ENCODE assay signal across 8 cellular contexts in genomic region chr1:161439280-161440232, GRCh38.
DNase-seq lines count a peak whose midpoint lies in the region; ATAC-seq, FAIRE-seq and TF ChIP-seq lines count a peak whose summit lies in the region.

No MANE protein-coding gene starts in this region.

- H3K27me3 ChIP-seq in iPS DF 6.9 (ENCODE audit: control insufficient read depth, insufficient read depth, low read length), result peaks cover 11% of the 10 kb centered on the region; the same call in 1 of the 2 replicates

- no peak for ATAC-seq in GM21528 (IDR thresholded peaks at IDR 0.05; ENCODE audit: low FRiP score, unreplicated experiment)

- no peaks in the 10 kb centered on the region for H3K36me3 ChIP-seq in HEK293 (ENCODE audit: control insufficient read depth in 2 of 2, insufficient read depth in 1 of 2, low read length in 2 of 2)
- H3K36me3 ChIP-seq in iPS DF 6.9 (ENCODE audit: control insufficient read depth, insufficient read depth, low read length), result no peaks in the 10 kb centered on the region

- TF ChIP-seq CTCF in 22Rv1 (IDR thresholded peaks at IDR 0.05), result no peak
- TF ChIP-seq CTCF in HEK293 (tag by site-specific recombination; IDR thresholded peaks at IDR 0.05), result no peak

- FAIRE-seq in HTR-8/SVneo (lab: Jason Lieb, UNC), result no peak

- in situ Hi-C loops in ACHN (cut with HindIII; ENCODE audit: low pct_ligation_motif_present, low pct_unique_long_range_greater_than_20kb, low sequenced_read_pairs), result no loop called here

- no CpG with 5 or more reads among the region's 44 CpGs for WGBS in iPS DF 6.9 (ENCODE audit: insufficient coverage, insufficient read length)

- POLR2A ChIA-PET in HEK293 (lab: Yijun Ruan, JAX), result interaction anchor here (0.7 to 2.2 kb wide), 3 partner anchors 11 to 241 kb away, joined by 3 to 12 read pairs (median 3); partner anchors contain the start of gene ADAMTS4

- H3K4me3 ChIP-seq in HEK293 (ENCODE audit: low read depth, low read length), result peak overlapping the region; percentile 56
- H3K4me3 ChIP-seq in iPS DF 6.9 (ENCODE audit: low read length), result peak overlapping the region; percentile 89; the same call in 1 of the 2 replicates

- peak; percentile 76 for DNase-seq in activated CD8-positive, alpha-beta memory T cell treated with anti-CD3 and anti-CD28 coated beads, Interleukin-2, amount 50 U/mL, for 48 hours
- DNase-seq in iPS DF 6.9 (ENCODE audit: low read depth, low spot score), result no peak
- peak; percentile 50 for DNase-seq in stimulated activated CD4-positive, alpha-beta T cell treated with anti-CD3 and anti-CD28 coated beads, Interleukin-1b, Interleukin-23, amount 100 ng/mL, for 48 hours
- no peak for DNase-seq in HTR-8/SVneo (ENCODE audit: insufficient read length, low spot score)
- DNase-seq in ACHN, result no peak

- H3K27ac ChIP-seq in 22Rv1, result peak overlapping the region; percentile 60; the same call in 1 of the 2 replicates
- H3K27ac ChIP-seq in HEK293 (ENCODE audit: extremely low read depth, low read depth, low read length), result peak overlapping the region; percentile 96
- no peak overlapping the region for H3K27ac ChIP-seq in iPS DF 6.9 (ENCODE audit: low read length)

- H3K4me1 ChIP-seq in HEK293 (ENCODE audit: control insufficient read depth, insufficient read depth, low read length), result no peaks in the 10 kb centered on the region
- H3K4me1 ChIP-seq in iPS DF 6.9 (ENCODE audit: control insufficient read depth, insufficient read depth, low read length), result peaks cover 4% of the 10 kb centered on the region; the same call in 1 of the 2 replicates

- CTCF ChIA-PET in HEK293 (lab: Yijun Ruan, JAX), result interaction anchor here (0.6 to 3.2 kb wide), 9 partner anchors 9 to 1065 kb away, joined by 3 to 20 read pairs (median 3); no protein-coding TSS in a partner anchor

- H3K9me3 ChIP-seq in HEK293 (ENCODE audit: control insufficient read depth, insufficient read depth, low read depth, low read length) (no peaks in the 10 kb centered on the region), iPS DF 6.9 (ENCODE audit: control insufficient read depth, insufficient read depth, low read length) (no peaks in the 10 kb centered on the region)

TF ChIP-seq in HEK293, 187 proteins besides CTCF, POLR2A, EP300 and RAD21:
- TF ChIP-seq ZNF426 (tag by site-specific recombination; IDR thresholded peaks at IDR 0.05) (no peak), ZNF560 (tag by site-specific recombination; IDR thresholded peaks at IDR 0.05; ENCODE audit: borderline replicate concordance) (no peak), ZNF600 (tag by site-specific recombination; IDR thresholded peaks at IDR 0.05) (0 out of 2 replicates have a peak, but pooled peaks have one; percentile 18), ZNF19 (tag by site-specific recombination; IDR thresholded peaks at IDR 0.05; ENCODE audit: low read depth) (no peak), ZNF324 (tag by site-specific recombination; IDR thresholded peaks at IDR 0.05) (0 out of 2 replicates have a peak, but pooled peaks have one; percentile 20)

Comparison
In these comparisons a context has a peak if more than half of its experiments do, and no peak if none do; other contexts are left out.
1. DNase-seq: peak in activated CD8-positive, alpha-beta memory T cell treated with anti-CD3 and anti-CD28 coated beads, Interleukin-2, amount 50 U/mL, for 48 hours (single experiment) and stimulated activated CD4-positive, alpha-beta T cell treated with anti-CD3 and anti-CD28 coated beads, Interleukin-1b, Interleukin-23, amount 100 ng/mL, for 48 hours (single experiment); none in iPS DF 6.9 (single experiment), HTR-8/SVneo (single experiment) and ACHN (single experiment).